In genomic region chr2:68764781-68765385, GRCh38 we compare ENCODE assay signal across 1 cellular context.
TF ChIP-seq lines count a peak whose summit lies in the region.

No MANE protein-coding gene starts in this region.

TF ChIP-seq in K562, 482 proteins besides CTCF, POLR2A, EP300 and RAD21:
- no peak for TF ChIP-seq PBX2 (CRISPR knock-in tag; IDR thresholded peaks at IDR 0.05; ENCODE audit: low read depth)
- peak; percentile 29; the same call in 1 of the 2 replicates for TF ChIP-seq PBX2 (tag; conservative IDR thresholded peaks at IDR 0.05; ENCODE audit: low read depth)
- no peak for TF ChIP-seq ZNF436 (CRISPR knock-in tag; IDR thresholded peaks at IDR 0.05)
- 0 out of 2 replicates have a peak, but pooled peaks have one; percentile 6 for TF ChIP-seq ZNF316 (IDR thresholded peaks at IDR 0.05)
- TF ChIP-seq MAFG (tag; conservative IDR thresholded peaks at IDR 0.05), result 0 out of 2 replicates have a peak, but pooled peaks have one; percentile 18
- no peak for TF ChIP-seq ZNF518B (CRISPR knock-in tag; IDR thresholded peaks at IDR 0.05)
